Comparison of ENCODE assay signal across 9 cellular contexts in genomic region chr5:10863763-10864383, GRCh38.
A peak's percentile ranks its signal among the peaks of the same experiment; 100 is the strongest.
DNase-seq lines count a peak whose midpoint lies in the region; ATAC-seq, FAIRE-seq and TF ChIP-seq lines count a peak whose summit lies in the region.
"Had no signal": no experiment of that assay in that cellular context is flagged by ENCODE, and none has a peak within 500 bp of the region (broad histone marks: within the 10 kb centered on the region; RNA-seq: fewer than 3 reads in every experiment).

No MANE protein-coding gene starts in this region.

- peaks cover 0 to 1% (median 0%) of the 10 kb centered on the region in 3 donors for H3K4me1 Mint-ChIP-seq in T-cell

- DNase-seq in GM04504 (ENCODE audit: low read depth) (peak; percentile 17), HTR-8/SVneo (ENCODE audit: insufficient read length, low spot score) (peak; percentile 91), T-cell (peak in 25 of 34 experiments; percentile 7 to 46 (median 29)), ascending aorta (ENCODE audit: low spot score in 2 of 2) (no peak), iPS-NIHi11 (ENCODE audit: low spot score) (peak; percentile 87), DMS79 treated with DMSO at 0.1 percent for 48 hours (lab: John Stamatoyannopoulos, UW) (no peak)
- peak; percentile 58 for DNase-seq in stimulated activated CD4-positive, alpha-beta T cell treated with anti-CD3 and anti-CD28 coated beads, Interleukin-4, amount 100 ng/mL, for 24 hours

- H3K9me3 ChIP-seq in ascending aorta = no peaks in the 10 kb centered on the region

- H3K4me3 Mint-ChIP-seq in T-cell = no peak overlapping the region

- POLR2A ChIA-PET in T-cell (lab: Charles Lee) = no interaction called here

- CTCF ChIA-PET in T-cell (lab: Charles Lee) = interaction anchor here in 1 of 2 donors (0.6 kb wide), 1 partner anchor 382 kb away, joined by 3 read pairs; no protein-coding TSS in a partner anchor

- H3K4me3 ChIP-seq in ascending aorta = no peak overlapping the region

- H3K27me3 Mint-ChIP-seq in T-cell = peaks cover 4 to 5% of the 10 kb centered on the region in 2 donors

- H3K4me1 ChIP-seq in ascending aorta = no peaks in the 10 kb centered on the region

- ATAC-seq in GM21529 (IDR thresholded peaks at IDR 0.05; ENCODE audit: unreplicated experiment) (peak; percentile 96), T-cell (replicated peaks in 1 of 4) (peak in 3 of 4 experiments; percentile 38 to 61 (median 52))

- no peaks in the 10 kb centered on the region for H3K9me3 Mint-ChIP-seq in T-cell

- TF ChIP-seq CTCF in ascending aorta (IDR thresholded peaks at IDR 0.05) = peak; percentile 20 to 53 (median 51)

- no peaks in the 10 kb centered on the region for H3K36me3 ChIP-seq in ascending aorta

- peak; percentile 23 for FAIRE-seq in HTR-8/SVneo (lab: Jason Lieb, UNC)

- no peaks in the 10 kb centered on the region for H3K36me3 Mint-ChIP-seq in T-cell

- H3K27me3 ChIP-seq in ascending aorta = no peaks in the 10 kb centered on the region

- intact Hi-C loops in ascending aorta (cut with DNase I) = no loop called here

- no peak overlapping the region for H3K27ac ChIP-seq in ascending aorta
- H3K27ac ChIP-seq: epithelial cell of prostate had no signal

- H3K27ac Mint-ChIP-seq in T-cell = no peak overlapping the region

Comparison
In these comparisons a context has a peak if more than half of its experiments do, and no peak if none do; other contexts are left out.
1. DNase-seq: peak in GM04504 (single experiment), HTR-8/SVneo (single experiment), T-cell (25 of 34), iPS-NIHi11 (single experiment) and stimulated activated CD4-positive, alpha-beta T cell treated with anti-CD3 and anti-CD28 coated beads, Interleukin-4, amount 100 ng/mL, for 24 hours (single experiment); none in ascending aorta (0 of 2) and DMS79 treated with DMSO at 0.1 percent for 48 hours (single experiment).